1 cellular context compared by ENCODE assay signal in the genomic region with DNA sequence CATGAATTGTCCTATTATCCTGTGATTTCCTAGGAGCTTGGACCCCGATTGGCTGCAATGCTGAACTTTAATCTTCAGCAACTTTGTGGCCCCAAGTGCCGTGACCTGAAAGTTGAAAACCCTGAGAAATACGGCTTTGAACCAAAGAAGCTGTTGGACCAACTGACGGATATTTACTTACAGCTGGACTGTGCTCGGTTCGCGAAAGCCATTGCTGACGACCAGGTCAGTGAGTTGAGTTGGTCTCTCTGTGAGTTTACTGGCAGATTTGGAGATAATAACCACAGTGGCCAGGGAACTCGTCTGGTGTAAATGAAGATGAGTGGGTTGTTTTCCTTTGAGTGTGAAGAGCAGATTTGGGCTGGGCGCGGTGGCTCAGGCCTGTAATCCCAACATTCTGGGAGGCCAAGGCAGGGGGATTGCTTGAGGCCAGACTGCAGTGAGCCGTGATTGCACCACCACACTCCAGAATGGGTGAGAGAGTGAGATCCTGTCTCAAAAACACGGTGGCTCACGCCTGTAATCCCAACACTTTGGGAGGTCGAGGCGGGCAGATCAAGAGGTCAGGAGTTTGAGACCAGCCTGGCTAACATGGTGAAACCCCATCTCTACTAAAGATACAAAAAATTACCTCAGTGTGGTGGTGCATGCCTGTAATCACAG.
TF ChIP-seq lines count a peak whose summit lies in the region.

No MANE protein-coding gene starts in this region.

TF ChIP-seq in HepG2, 621 proteins besides CTCF, POLR2A, EP300 and RAD21 (continued from another document and continues in another):
- TF ChIP-seq, protein P1, sequence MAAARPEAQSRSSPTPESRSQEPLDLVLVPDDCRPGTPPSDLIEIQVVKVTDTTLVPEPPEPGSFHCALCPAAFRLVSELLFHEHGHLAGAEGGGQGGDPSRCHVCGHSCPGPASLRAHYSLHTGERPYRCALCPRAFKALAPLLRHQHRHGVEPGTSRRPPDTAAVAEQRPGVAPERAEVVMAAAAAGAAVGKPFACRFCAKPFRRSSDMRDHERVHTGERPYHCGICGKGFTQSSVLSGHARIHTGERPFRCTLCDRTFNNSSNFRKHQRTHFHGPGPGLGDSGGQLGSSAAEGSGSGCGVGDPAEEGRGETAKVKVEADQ (CRISPR knock-in tag; IDR thresholded peaks at IDR 0.05; ENCODE audit: borderline replicate concordance) = no peak
- TF ChIP-seq, protein P2, sequence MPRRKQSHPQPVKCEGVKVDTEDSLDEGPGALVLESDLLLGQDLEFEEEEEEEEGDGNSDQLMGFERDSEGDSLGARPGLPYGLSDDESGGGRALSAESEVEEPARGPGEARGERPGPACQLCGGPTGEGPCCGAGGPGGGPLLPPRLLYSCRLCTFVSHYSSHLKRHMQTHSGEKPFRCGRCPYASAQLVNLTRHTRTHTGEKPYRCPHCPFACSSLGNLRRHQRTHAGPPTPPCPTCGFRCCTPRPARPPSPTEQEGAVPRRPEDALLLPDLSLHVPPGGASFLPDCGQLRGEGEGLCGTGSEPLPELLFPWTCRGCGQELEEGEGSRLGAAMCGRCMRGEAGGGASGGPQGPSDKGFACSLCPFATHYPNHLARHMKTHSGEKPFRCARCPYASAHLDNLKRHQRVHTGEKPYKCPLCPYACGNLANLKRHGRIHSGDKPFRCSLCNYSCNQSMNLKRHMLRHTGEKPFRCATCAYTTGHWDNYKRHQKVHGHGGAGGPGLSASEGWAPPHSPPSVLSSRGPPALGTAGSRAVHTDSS (CRISPR knock-in tag; conservative IDR thresholded peaks at IDR 0.05) = no peak
- TF ChIP-seq, protein P3, sequence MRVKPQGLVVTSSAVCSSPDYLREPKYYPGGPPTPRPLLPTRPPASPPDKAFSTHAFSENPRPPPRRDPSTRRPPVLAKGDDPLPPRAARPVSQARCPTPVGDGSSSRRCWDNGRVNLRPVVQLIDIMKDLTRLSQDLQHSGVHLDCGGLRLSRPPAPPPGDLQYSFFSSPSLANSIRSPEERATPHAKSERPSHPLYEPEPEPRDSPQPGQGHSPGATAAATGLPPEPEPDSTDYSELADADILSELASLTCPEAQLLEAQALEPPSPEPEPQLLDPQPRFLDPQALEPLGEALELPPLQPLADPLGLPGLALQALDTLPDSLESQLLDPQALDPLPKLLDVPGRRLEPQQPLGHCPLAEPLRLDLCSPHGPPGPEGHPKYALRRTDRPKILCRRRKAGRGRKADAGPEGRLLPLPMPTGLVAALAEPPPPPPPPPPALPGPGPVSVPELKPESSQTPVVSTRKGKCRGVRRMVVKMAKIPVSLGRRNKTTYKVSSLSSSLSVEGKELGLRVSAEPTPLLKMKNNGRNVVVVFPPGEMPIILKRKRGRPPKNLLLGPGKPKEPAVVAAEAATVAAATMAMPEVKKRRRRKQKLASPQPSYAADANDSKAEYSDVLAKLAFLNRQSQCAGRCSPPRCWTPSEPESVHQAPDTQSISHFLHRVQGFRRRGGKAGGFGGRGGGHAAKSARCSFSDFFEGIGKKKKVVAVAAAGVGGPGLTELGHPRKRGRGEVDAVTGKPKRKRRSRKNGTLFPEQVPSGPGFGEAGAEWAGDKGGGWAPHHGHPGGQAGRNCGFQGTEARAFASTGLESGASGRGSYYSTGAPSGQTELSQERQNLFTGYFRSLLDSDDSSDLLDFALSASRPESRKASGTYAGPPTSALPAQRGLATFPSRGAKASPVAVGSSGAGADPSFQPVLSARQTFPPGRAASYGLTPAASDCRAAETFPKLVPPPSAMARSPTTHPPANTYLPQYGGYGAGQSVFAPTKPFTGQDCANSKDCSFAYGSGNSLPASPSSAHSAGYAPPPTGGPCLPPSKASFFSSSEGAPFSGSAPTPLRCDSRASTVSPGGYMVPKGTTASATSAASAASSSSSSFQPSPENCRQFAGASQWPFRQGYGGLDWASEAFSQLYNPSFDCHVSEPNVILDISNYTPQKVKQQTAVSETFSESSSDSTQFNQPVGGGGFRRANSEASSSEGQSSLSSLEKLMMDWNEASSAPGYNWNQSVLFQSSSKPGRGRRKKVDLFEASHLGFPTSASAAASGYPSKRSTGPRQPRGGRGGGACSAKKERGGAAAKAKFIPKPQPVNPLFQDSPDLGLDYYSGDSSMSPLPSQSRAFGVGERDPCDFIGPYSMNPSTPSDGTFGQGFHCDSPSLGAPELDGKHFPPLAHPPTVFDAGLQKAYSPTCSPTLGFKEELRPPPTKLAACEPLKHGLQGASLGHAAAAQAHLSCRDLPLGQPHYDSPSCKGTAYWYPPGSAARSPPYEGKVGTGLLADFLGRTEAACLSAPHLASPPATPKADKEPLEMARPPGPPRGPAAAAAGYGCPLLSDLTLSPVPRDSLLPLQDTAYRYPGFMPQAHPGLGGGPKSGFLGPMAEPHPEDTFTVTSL (CRISPR knock-in tag; IDR thresholded peaks at IDR 0.05; ENCODE audit: borderline replicate concordance) = peak; percentile 87; the same call in 1 of the 2 replicates
- no peak for TF ChIP-seq ZFP41 (CRISPR knock-in tag; IDR thresholded peaks at IDR 0.05; ENCODE audit: borderline replicate concordance)
- TF ChIP-seq, protein P4, sequence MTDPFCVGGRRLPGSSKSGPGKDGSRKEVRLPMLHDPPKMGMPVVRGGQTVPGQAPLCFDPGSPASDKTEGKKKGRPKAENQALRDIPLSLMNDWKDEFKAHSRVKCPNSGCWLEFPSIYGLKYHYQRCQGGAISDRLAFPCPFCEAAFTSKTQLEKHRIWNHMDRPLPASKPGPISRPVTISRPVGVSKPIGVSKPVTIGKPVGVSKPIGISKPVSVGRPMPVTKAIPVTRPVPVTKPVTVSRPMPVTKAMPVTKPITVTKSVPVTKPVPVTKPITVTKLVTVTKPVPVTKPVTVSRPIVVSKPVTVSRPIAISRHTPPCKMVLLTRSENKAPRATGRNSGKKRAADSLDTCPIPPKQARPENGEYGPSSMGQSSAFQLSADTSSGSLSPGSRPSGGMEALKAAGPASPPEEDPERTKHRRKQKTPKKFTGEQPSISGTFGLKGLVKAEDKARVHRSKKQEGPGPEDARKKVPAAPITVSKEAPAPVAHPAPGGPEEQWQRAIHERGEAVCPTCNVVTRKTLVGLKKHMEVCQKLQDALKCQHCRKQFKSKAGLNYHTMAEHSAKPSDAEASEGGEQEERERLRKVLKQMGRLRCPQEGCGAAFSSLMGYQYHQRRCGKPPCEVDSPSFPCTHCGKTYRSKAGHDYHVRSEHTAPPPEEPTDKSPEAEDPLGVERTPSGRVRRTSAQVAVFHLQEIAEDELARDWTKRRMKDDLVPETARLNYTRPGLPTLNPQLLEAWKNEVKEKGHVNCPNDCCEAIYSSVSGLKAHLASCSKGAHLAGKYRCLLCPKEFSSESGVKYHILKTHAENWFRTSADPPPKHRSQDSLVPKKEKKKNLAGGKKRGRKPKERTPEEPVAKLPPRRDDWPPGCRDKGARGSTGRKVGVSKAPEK (CRISPR knock-in tag; IDR thresholded peaks at IDR 0.05; ENCODE audit: borderline replicate concordance) = no peak
- TF ChIP-seq, protein P5, sequence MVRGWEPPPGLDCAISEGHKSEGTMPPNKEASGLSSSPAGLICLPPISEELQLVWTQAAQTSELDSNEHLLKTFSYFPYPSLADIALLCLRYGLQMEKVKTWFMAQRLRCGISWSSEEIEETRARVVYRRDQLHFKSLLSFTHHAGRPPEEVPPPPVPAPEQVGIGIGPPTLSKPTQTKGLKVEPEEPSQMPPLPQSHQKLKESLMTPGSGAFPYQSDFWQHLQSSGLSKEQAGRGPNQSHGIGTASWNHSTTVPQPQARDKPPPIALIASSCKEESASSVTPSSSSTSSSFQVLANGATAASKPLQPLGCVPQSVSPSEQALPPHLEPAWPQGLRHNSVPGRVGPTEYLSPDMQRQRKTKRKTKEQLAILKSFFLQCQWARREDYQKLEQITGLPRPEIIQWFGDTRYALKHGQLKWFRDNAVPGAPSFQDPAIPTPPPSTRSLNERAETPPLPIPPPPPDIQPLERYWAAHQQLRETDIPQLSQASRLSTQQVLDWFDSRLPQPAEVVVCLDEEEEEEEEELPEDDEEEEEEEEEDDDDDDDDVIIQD (CRISPR knock-in tag; IDR thresholded peaks at IDR 0.05; ENCODE audit: low read depth) = peak; percentile 77
- no peak for TF ChIP-seq ZNF879 (CRISPR knock-in tag; IDR thresholded peaks at IDR 0.05)
- TF ChIP-seq ZNF44 (CRISPR knock-in tag; IDR thresholded peaks at IDR 0.05) = no peak
- TF ChIP-seq, protein P6, sequence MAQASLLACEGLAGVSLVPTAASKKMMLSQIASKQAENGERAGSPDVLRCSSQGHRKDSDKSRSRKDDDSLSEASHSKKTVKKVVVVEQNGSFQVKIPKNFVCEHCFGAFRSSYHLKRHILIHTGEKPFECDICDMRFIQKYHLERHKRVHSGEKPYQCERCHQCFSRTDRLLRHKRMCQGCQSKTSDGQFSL (CRISPR knock-in tag; IDR thresholded peaks at IDR 0.05) = 0 out of 2 replicates have a peak, but pooled peaks have one; percentile 50
- TF ChIP-seq, protein P7, sequence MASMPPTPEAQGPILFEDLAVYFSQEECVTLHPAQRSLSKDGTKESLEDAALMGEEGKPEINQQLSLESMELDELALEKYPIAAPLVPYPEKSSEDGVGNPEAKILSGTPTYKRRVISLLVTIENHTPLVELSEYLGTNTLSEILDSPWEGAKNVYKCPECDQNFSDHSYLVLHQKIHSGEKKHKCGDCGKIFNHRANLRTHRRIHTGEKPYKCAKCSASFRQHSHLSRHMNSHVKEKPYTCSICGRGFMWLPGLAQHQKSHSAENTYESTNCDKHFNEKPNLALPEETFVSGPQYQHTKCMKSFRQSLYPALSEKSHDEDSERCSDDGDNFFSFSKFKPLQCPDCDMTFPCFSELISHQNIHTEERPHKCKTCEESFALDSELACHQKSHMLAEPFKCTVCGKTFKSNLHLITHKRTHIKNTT (CRISPR knock-in tag; IDR thresholded peaks at IDR 0.05) = no peak
- TF ChIP-seq MED1 (CRISPR knock-in tag; IDR thresholded peaks at IDR 0.05) = peak; percentile 92
- TF ChIP-seq, protein P8, sequence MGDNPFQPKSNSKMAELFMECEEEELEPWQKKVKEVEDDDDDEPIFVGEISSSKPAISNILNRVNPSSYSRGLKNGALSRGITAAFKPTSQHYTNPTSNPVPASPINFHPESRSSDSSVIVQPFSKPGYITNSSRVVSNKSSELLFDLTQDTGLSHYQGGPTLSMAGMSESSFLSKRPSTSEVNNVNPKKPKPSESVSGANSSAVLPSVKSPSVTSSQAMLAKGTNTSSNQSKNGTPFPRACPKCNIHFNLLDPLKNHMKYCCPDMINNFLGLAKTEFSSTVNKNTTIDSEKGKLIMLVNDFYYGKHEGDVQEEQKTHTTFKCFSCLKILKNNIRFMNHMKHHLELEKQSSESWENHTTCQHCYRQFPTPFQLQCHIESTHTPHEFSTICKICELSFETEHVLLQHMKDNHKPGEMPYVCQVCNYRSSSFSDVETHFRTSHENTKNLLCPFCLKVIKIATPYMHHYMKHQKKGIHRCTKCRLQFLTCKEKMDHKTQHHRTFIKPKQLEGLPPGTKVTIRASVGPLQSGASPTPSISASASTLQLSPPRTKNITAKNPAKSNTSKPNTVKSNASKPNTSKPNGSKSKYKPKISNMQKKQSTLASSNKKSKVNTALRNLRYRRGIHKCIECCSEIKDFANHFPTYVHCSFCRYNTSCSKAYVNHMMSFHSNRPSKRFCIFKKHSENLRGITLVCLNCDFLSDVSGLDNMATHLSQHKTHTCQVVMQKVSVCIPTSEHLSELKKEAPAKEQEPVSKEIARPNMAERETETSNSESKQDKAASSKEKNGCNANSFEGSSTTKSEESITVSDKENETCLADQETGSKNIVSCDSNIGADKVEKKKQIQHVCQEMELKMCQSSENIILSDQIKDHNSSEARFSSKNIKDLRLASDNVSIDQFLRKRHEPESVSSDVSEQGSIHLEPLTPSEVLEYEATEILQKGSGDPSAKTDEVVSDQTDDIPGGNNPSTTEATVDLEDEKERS (CRISPR knock-in tag; IDR thresholded peaks at IDR 0.05) = peak; percentile 82
- no peak for TF ChIP-seq JUNB (CRISPR knock-in tag; IDR thresholded peaks at IDR 0.05; ENCODE audit: borderline replicate concordance)
- TF ChIP-seq KDM4B (CRISPR knock-in tag; IDR thresholded peaks at IDR 0.05) = no peak; the same call in 1 of the 2 replicates
- TF ChIP-seq CHD2 (IDR thresholded peaks at IDR 0.05; ENCODE audit: low read depth, low read length) = no peak
- no peak for TF ChIP-seq ZBTB7A (CRISPR knock-in tag; IDR thresholded peaks at IDR 0.05)
- no peak for TF ChIP-seq ZNF703 (CRISPR knock-in tag; IDR thresholded peaks at IDR 0.05; ENCODE audit: borderline replicate concordance)
- peak; percentile 81; the same call in 1 of the 2 replicates for TF ChIP-seq MIER2 (CRISPR knock-in tag; IDR thresholded peaks at IDR 0.05)
- TF ChIP-seq BHLHE40 (IDR thresholded peaks at IDR 0.05; ENCODE audit: low read length) = no peak
- TF ChIP-seq KDM5A (IDR thresholded peaks at IDR 0.05; ENCODE audit: borderline replicate concordance, low read length) = no peak
- peak; percentile 94 for TF ChIP-seq SALL1 (CRISPR knock-in tag; IDR thresholded peaks at IDR 0.05)
- TF ChIP-seq ELF3 (CRISPR knock-in tag; IDR thresholded peaks at IDR 0.05) = peak; percentile 72
- peak; percentile 51; the same call in 1 of the 2 replicates for TF ChIP-seq ZNF350 (CRISPR knock-in tag; IDR thresholded peaks at IDR 0.05; ENCODE audit: borderline replicate concordance, low read depth)
- TF ChIP-seq ARHGAP35 (CRISPR knock-in tag; IDR thresholded peaks at IDR 0.05; ENCODE audit: borderline replicate concordance) = no peak
- TF ChIP-seq HDAC2 (CRISPR knock-in tag; IDR thresholded peaks at IDR 0.05) = peak; percentile 72
- TF ChIP-seq LCORL (IDR thresholded peaks at IDR 0.05) = no peak
- TF ChIP-seq LCORL (CRISPR knock-in tag; IDR thresholded peaks at IDR 0.05) = peak; percentile 91; the same call in 1 of the 2 replicates
- TF ChIP-seq KLF6 (CRISPR knock-in tag; IDR thresholded peaks at IDR 0.05) = no peak
- no peak for TF ChIP-seq ZNF382 (CRISPR knock-in tag; IDR thresholded peaks at IDR 0.05; ENCODE audit: borderline replicate concordance)
- peak; percentile 77; the same call in 1 of the 2 replicates for TF ChIP-seq ZNF292 (CRISPR knock-in tag; IDR thresholded peaks at IDR 0.05; ENCODE audit: borderline replicate concordance, low read depth)
- TF ChIP-seq, protein P9, sequence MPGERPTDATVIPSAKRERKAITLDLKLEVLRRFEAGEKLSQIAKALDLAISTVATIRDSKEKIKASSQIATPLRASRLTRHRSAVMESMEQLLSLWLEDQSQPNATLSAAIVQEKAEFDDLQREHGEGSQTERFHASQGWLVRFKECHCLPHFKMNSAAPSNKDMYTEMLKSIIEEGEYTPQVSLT (CRISPR knock-in tag; IDR thresholded peaks at IDR 0.05; ENCODE audit: borderline replicate concordance, low read depth) = no peak
